In the genomic region with DNA sequence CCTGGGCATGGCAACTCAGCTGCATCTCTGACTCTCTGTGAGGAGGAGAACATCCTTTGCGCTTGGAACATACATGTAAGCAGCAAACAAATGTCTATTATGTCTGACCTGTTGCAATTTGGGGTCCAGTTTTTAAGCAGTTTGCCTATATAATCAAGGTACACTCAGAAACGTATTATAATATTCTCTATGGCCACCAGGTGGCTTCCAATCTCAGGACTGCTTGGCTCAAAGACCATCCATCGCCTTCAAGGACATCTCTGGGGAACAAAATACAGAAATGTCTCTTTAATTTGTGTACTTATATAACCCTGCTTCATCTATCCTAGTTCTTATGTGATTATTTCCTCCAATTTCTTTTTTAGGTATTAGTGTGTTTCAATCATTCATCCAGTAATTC, we compare ENCODE assay signal across 9 cellular contexts.
DNase-seq lines count a peak whose midpoint lies in the region; ATAC-seq and TF ChIP-seq lines count a peak whose summit lies in the region.
"Had no signal": no experiment of that assay in that cellular context is flagged by ENCODE, and none has a peak within 500 bp of the region (broad histone marks: within the 10 kb centered on the region; RNA-seq: fewer than 3 reads in every experiment).

No MANE protein-coding gene starts in this region.

- H3K4me3 Mint-ChIP-seq in CD4-positive, alpha-beta T cell = no peak overlapping the region
- no peak overlapping the region for H3K4me3 Mint-ChIP-seq in natural killer cell

- H3K27ac Mint-ChIP-seq in CD4-positive, alpha-beta T cell = no peak overlapping the region
- no peak overlapping the region for H3K27ac Mint-ChIP-seq in natural killer cell

- peak; percentile 86 for ATAC-seq in HG02981 (IDR thresholded peaks at IDR 0.05; ENCODE audit: unreplicated experiment)
- ATAC-seq in CD4-positive, alpha-beta T cell (ENCODE audit: poor library complexity) = no peak
- no peak for ATAC-seq in natural killer cell

- H3K36me3 ChIP-seq in Peyer's patch = no peaks in the 10 kb centered on the region
- H3K36me3 ChIP-seq in vagina = no peaks in the 10 kb centered on the region
- H3K36me3 ChIP-seq: neutrophil had no signal

- intact Hi-C loops in CD4-positive, alpha-beta T cell (cut with DNase I, micrococcal nuclease) = loop anchor here in 1 of 2 experiments (10.0 kb wide), 1 partner anchor 1745 kb away; no protein-coding TSS in a partner anchor
- intact Hi-C loops in natural killer cell (cut with micrococcal nuclease) (no loop called here), vagina (cut with DNase I) (no loop called here)

- no peaks in the 10 kb centered on the region for H3K27me3 ChIP-seq in Peyer's patch
- H3K27me3 ChIP-seq in CD4-positive, alpha-beta T cell (ENCODE audit: control insufficient read depth, insufficient read depth, low read length) = no peaks in the 10 kb centered on the region
- H3K27me3 ChIP-seq in vagina = no peaks in the 10 kb centered on the region
- H3K27me3 ChIP-seq: neutrophil had no signal

- H3K4me3 ChIP-seq in Peyer's patch = no peak overlapping the region
- no peak overlapping the region for H3K4me3 ChIP-seq in vagina

- H3K9me3 ChIP-seq in Peyer's patch = no peaks in the 10 kb centered on the region
- H3K9me3 ChIP-seq in CD4-positive, alpha-beta T cell (ENCODE audit: control insufficient read depth, low read length) = no peaks in the 10 kb centered on the region
- H3K9me3 ChIP-seq in vagina = no peaks in the 10 kb centered on the region
- H3K9me3 ChIP-seq: neutrophil had no signal

- H3K4me1 Mint-ChIP-seq in CD4-positive, alpha-beta T cell (ENCODE audit: low read depth) = no peaks in the 10 kb centered on the region
- no peaks in the 10 kb centered on the region for H3K4me1 Mint-ChIP-seq in natural killer cell

- TF ChIP-seq CTCF in Peyer's patch (IDR thresholded peaks at IDR 0.05) (peak in 4 of 6 experiments; percentile 15 to 33 (median 32)), natural killer cell (IDR thresholded peaks at IDR 0.05) (no peak), vagina (IDR thresholded peaks at IDR 0.05) (no peak)
- TF ChIP-seq CTCF in CD4-positive, alpha-beta T cell (IDR thresholded peaks at IDR 0.05) = no peak

- DNase-seq in NCI-H1092 treated with DMSO at 0.1 percent for 48 hours (lab: John Stamatoyannopoulos, UW) = peak; percentile 9
- no peak for DNase-seq in NCI-H1092 (lab: John Stamatoyannopoulos, UW)
- no peak for DNase-seq in Peyer's patch
- peak; percentile 14 to 20 for DNase-seq in lung microvascular endothelial cell (ENCODE audit: low read depth in 2 of 2)
- DNase-seq in CD4-positive, alpha-beta T cell = no peak
- no peak for DNase-seq in natural killer cell
- DNase-seq in vagina (ENCODE audit: extremely low spot score in 2 of 2) = no peak

- no peaks in the 10 kb centered on the region for H3K4me1 ChIP-seq in Peyer's patch
- H3K4me1 ChIP-seq in vagina = no peaks in the 10 kb centered on the region

- CTCF ChIA-PET in CD4-positive, alpha-beta T cell (lab: Charles Lee) = no interaction called here

- peaks cover 19% of the 10 kb centered on the region for H3K27me3 Mint-ChIP-seq in CD4-positive, alpha-beta T cell
- H3K27me3 Mint-ChIP-seq in natural killer cell (ENCODE audit: low read depth in 2 of 2) = no peaks in the 10 kb centered on the region

- no peaks in the 10 kb centered on the region for H3K36me3 Mint-ChIP-seq in CD4-positive, alpha-beta T cell (ENCODE audit: low read depth)
- H3K36me3 Mint-ChIP-seq in natural killer cell = no peaks in the 10 kb centered on the region

- H3K27ac ChIP-seq in Peyer's patch (no peak overlapping the region), vagina (no peak overlapping the region)
- H3K27ac ChIP-seq in CD4-positive, alpha-beta T cell (ENCODE audit: low read depth, low read length) = no peak overlapping the region
- H3K27ac ChIP-seq: neutrophil had no signal

- H3K9me3 Mint-ChIP-seq in CD4-positive, alpha-beta T cell = no peaks in the 10 kb centered on the region
- peaks cover 4% of the 10 kb centered on the region in 2 donors for H3K9me3 Mint-ChIP-seq in natural killer cell

- TF ChIP-seq POLR2A in Peyer's patch (IDR thresholded peaks at IDR 0.05) (no peak), vagina (IDR thresholded peaks at IDR 0.05) (no peak)

- POLR2A ChIA-PET in CD4-positive, alpha-beta T cell (lab: Charles Lee) = no interaction called here

Comparison
In these comparisons a context has a peak if more than half of its experiments do, and no peak if none do; other contexts are left out.
1. DNase-seq: peak in NCI-H1092 treated with DMSO at 0.1 percent for 48 hours (single experiment) and lung microvascular endothelial cell (2 of 2); none in NCI-H1092 (single experiment), Peyer's patch (0 of 3), CD4-positive, alpha-beta T cell (0 of 10), natural killer cell (single experiment) and vagina (0 of 2).
2. CTCF ChIP-seq: peak in Peyer's patch (4 of 6); none in CD4-positive, alpha-beta T cell (single experiment), natural killer cell (single experiment) and vagina (0 of 3).